In the genomic region with DNA sequence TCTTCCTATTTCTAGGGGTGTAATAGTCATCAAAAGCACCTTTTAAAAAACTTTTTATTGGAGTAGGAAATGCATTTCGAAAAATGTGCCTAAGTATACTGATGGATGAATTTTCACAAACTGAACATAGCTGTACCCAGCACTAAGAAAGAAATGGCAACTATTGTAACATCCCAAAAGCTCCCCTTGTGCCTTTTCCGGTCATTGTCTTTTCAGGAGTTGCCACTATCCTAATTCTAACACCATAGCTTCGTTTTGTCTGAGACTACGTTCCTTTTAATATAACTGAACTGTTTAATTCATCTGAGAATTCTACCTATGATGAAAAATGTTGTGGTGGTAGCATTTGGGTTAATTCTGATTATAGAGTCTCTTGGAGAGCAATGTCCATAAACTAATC, we compare ENCODE assay signal across 11 cellular contexts. TPM values are rescaled to one million over a fixed set of nuclear protein-coding genes. Genes with fewer than 3 reads are reported as not detected.
DNase-seq lines count a peak whose midpoint lies in the region; ATAC-seq and TF ChIP-seq lines count a peak whose summit lies in the region.
"Had no signal": no experiment of that assay in that cellular context is flagged by ENCODE, and none has a peak within 500 bp of the region (broad histone marks: within the 10 kb centered on the region; RNA-seq: fewer than 3 reads in every experiment).

No MANE protein-coding gene starts in this region.

- H3K36me3 ChIP-seq in left ventricle myocardium inferior (peaks cover 30% of the 10 kb centered on the region), iPS-18a (ENCODE audit: control insufficient read depth, low read depth, low read length) (peaks cover 24% of the 10 kb centered on the region), upper lobe of right lung (peaks cover 19% of the 10 kb centered on the region)

- H3K27ac ChIP-seq in left ventricle myocardium inferior (replicated peaks) (peak overlapping the region; percentile 98), iPS-18a (ENCODE audit: low read length) (no peak overlapping the region), upper lobe of right lung (no peak overlapping the region)
- H3K27ac ChIP-seq: neutrophil had no signal

- H3K4me1 Mint-ChIP-seq in activated CD4-positive, alpha-beta memory T cell treated with anti-CD3 and anti-CD28 coated beads, Interleukin-2, amount 10 ng/mL, durations not matched to agents 7 days and 5 days = peaks cover 49% of the 10 kb centered on the region

- 67 to 80% methylated on average over 4 of the region's 4 CpGs for WGBS in lower leg skin, 2 donors

- no peak for TF ChIP-seq CTCF in left ventricle myocardium inferior (IDR thresholded peaks at IDR 0.05; ENCODE audit: borderline replicate concordance)
- TF ChIP-seq CTCF in upper lobe of right lung (IDR thresholded peaks at IDR 0.05) = no peak
- TF ChIP-seq CTCF in lower leg skin (IDR thresholded peaks at IDR 0.05) = no peak

- POLR2A ChIA-PET in activated CD4-positive, alpha-beta memory T cell treated with anti-CD3 and anti-CD28 coated beads, Interleukin-2, amount 10 ng/mL, durations not matched to agents 7 days and 5 days (lab: Charles Lee) = interaction anchor here (1.4 to 9.6 kb wide), 5 partner anchors 8 to 60 kb away, joined by 3 to 235 read pairs (median 32); partner anchors contain the start of genes CD80, POGLUT1 and TMEM39A

- intact Hi-C loops in left ventricle myocardium inferior (cut with micrococcal nuclease) (no loop called here), Right ventricle myocardium superior (cut with DNase I) (no loop called here), upper lobe of right lung (cut with DNase I) (no loop called here), lower leg skin (cut with DNase I; ENCODE audit: low total_unique reads) (no loop called here)

- H3K36me3 Mint-ChIP-seq in activated CD4-positive, alpha-beta memory T cell treated with anti-CD3 and anti-CD28 coated beads, Interleukin-2, amount 10 ng/mL, durations not matched to agents 7 days and 5 days (ENCODE audit: low read depth) = peaks cover 21% of the 10 kb centered on the region

- H3K9ac ChIP-seq in iPS-18a (ENCODE audit: low read length) = no peak overlapping the region

- no peaks in the 10 kb centered on the region for H3K9me3 Mint-ChIP-seq in activated CD4-positive, alpha-beta memory T cell treated with anti-CD3 and anti-CD28 coated beads, Interleukin-2, amount 10 ng/mL, durations not matched to agents 7 days and 5 days

- DNase-seq in left ventricle myocardium inferior (no peak), Right ventricle myocardium superior (no peak), upper lobe of right lung (no peak), anterior cingulate cortex (lab: John Stamatoyannopoulos, UW) (no peak), lower leg skin (ENCODE audit: low spot score in 2 of 2) (no peak)
- no peak for DNase-seq in activated CD4-positive, alpha-beta memory T cell treated with anti-CD3 and anti-CD28 coated beads, Interleukin-2, amount 10 ng/mL, durations not matched to agents 7 days and 5 days
- DNase-seq: aorta, NCI-H345 had no signal

- H3K4me1 ChIP-seq in left ventricle myocardium inferior = peaks cover 51% of the 10 kb centered on the region
- H3K4me1 ChIP-seq in iPS-18a (ENCODE audit: control insufficient read depth, low read depth, low read length) = peaks cover 10% of the 10 kb centered on the region
- peaks cover 25% of the 10 kb centered on the region for H3K4me1 ChIP-seq in upper lobe of right lung

- H3K9me3 ChIP-seq in left ventricle myocardium inferior (replicated peaks) (no peaks in the 10 kb centered on the region), iPS-18a (ENCODE audit: control insufficient read depth, low read depth, low read length) (no peaks in the 10 kb centered on the region), upper lobe of right lung (no peaks in the 10 kb centered on the region)
- H3K9me3 ChIP-seq: neutrophil had no signal

- TF ChIP-seq POLR2A in lower leg skin (IDR thresholded peaks at IDR 0.05) = no peak

- no peaks in the 10 kb centered on the region for H3K27me3 Mint-ChIP-seq in activated CD4-positive, alpha-beta memory T cell treated with anti-CD3 and anti-CD28 coated beads, Interleukin-2, amount 10 ng/mL, durations not matched to agents 7 days and 5 days

- H3K27ac Mint-ChIP-seq in activated CD4-positive, alpha-beta memory T cell treated with anti-CD3 and anti-CD28 coated beads, Interleukin-2, amount 10 ng/mL, durations not matched to agents 7 days and 5 days = peak overlapping the region; percentile 33

- H3K4me3 ChIP-seq in left ventricle myocardium inferior = peak overlapping the region; percentile 93
- peak overlapping the region; percentile 99 for H3K4me3 ChIP-seq in iPS-18a (ENCODE audit: low read length)
- peak overlapping the region; percentile 91 for H3K4me3 ChIP-seq in upper lobe of right lung
- H3K4me3 ChIP-seq in lower leg skin (ENCODE audit: low read depth, poor library complexity, severe bottlenecking) = no peak overlapping the region

- no peaks in the 10 kb centered on the region for H3K27me3 ChIP-seq in left ventricle myocardium inferior (ENCODE audit: low read depth)
- no peaks in the 10 kb centered on the region for H3K27me3 ChIP-seq in iPS-18a (ENCODE audit: control insufficient read depth, insufficient read depth, low read length)
- no peaks in the 10 kb centered on the region for H3K27me3 ChIP-seq in upper lobe of right lung
- H3K27me3 ChIP-seq: neutrophil had no signal

- CTCF ChIA-PET in activated CD4-positive, alpha-beta memory T cell treated with anti-CD3 and anti-CD28 coated beads, Interleukin-2, amount 10 ng/mL, durations not matched to agents 7 days and 5 days (lab: Charles Lee) = interaction anchor here (1.3 to 3.0 kb wide), 4 partner anchors 31 to 259 kb away, joined by 4 to 10 read pairs (median 6); partner anchors contain the start of genes B4GALT4 and POGLUT1

- ATAC-seq in Right ventricle myocardium superior (ENCODE audit: poor library complexity) = no peak
- ATAC-seq in upper lobe of right lung = no peak
- no peak for ATAC-seq in HG03521 (IDR thresholded peaks at IDR 0.05; ENCODE audit: unreplicated experiment)

- peak overlapping the region; percentile 51 for H3K4me3 Mint-ChIP-seq in activated CD4-positive, alpha-beta memory T cell treated with anti-CD3 and anti-CD28 coated beads, Interleukin-2, amount 10 ng/mL, durations not matched to agents 7 days and 5 days

RNA-seq across cellular contexts. Expression of gene TIMMDC1, which starts 1.9 kb away (rescaled TPM):
- 302 TPM for total RNA-seq in left ventricle myocardium inferior
- total RNA-seq in Right ventricle myocardium superior = 331 TPM
- 10 to 100 TPM; 66.4 to 67.4 TPM for total RNA-seq in activated CD4-positive, alpha-beta memory T cell treated with anti-CD3 and anti-CD28 coated beads, Interleukin-2, amount 10 ng/mL, durations not matched to agents 7 days and 5 days
- total RNA-seq in upper lobe of right lung = 94.1 TPM
- 10 to 100 TPM; 40.4 to 41.9 (median 40.5) TPM for total RNA-seq in lower leg skin

RNA-seq across cellular contexts. Expression of gene POGLUT1, which starts 31.5 kb away (rescaled TPM):
- total RNA-seq in left ventricle myocardium inferior = 5.1 TPM
- 4.6 TPM for total RNA-seq in Right ventricle myocardium superior
- total RNA-seq in activated CD4-positive, alpha-beta memory T cell treated with anti-CD3 and anti-CD28 coated beads, Interleukin-2, amount 10 ng/mL, durations not matched to agents 7 days and 5 days = 10 to 100 TPM; 19.2 to 22.2 TPM
- 16.7 TPM for total RNA-seq in upper lobe of right lung
- total RNA-seq in lower leg skin = 10 to 100 TPM in 3 of 4 donors, 1 to 10 TPM in 1; 9.9 to 17.5 (median 13.4) TPM

RNA-seq across cellular contexts. Expression of gene TMEM39A, which starts 36.9 kb away (rescaled TPM):
- total RNA-seq in left ventricle myocardium inferior (12.2 TPM), Right ventricle myocardium superior (15.0 TPM), upper lobe of right lung (48.2 TPM), lower leg skin (10 to 100 TPM; 20.9 to 39.9 (median 29.9) TPM)
- total RNA-seq in activated CD4-positive, alpha-beta memory T cell treated with anti-CD3 and anti-CD28 coated beads, Interleukin-2, amount 10 ng/mL, durations not matched to agents 7 days and 5 days = 10 to 100 TPM; 42.7 to 42.8 TPM

RNA-seq across cellular contexts. Expression of gene CD80, which starts 59.1 kb away (rescaled TPM):
- total RNA-seq in left ventricle myocardium inferior (not detected), Right ventricle myocardium superior (not detected), upper lobe of right lung (7.9 TPM), lower leg skin (not detected)
- total RNA-seq in activated CD4-positive, alpha-beta memory T cell treated with anti-CD3 and anti-CD28 coated beads, Interleukin-2, amount 10 ng/mL, durations not matched to agents 7 days and 5 days = 10 to 100 TPM; 27.1 to 29.5 TPM
